ENCODE assay signal across 8 cellular contexts in the genomic region with DNA sequence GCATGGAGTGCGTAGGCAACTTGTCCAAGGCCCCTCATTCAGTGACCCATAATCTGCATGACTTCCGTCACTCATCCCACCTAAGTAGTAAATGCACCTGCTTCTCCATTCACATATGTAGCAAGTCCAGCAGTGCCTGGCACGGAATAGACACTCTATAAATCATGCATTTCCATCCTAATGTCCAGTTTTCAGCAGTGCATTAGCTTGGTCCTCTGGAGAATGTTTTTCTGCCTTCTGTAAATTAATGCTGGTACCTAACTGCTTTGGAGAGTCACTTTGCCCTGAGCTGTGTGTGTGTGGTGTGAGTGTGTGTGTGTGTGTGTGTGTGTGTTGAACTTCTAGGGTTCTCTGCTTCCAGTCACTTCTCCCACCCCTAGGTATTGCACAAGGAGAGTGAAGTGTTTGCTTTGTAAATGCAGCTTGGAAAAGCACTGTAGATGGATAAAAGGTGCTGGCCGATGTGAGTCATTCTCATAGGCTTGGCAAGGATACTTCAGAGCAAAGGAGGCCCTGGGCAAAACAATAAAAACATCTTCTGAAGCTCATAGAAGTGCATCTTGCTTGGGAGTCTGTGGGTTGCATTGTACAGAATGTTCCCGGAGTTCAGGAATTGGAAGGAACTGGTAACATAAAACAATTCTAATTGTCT.
DNase-seq lines count a peak whose midpoint lies in the region; ATAC-seq, FAIRE-seq and TF ChIP-seq lines count a peak whose summit lies in the region.

No MANE protein-coding gene starts in this region.

- no peak overlapping the region for H3K4me3 Mint-ChIP-seq in mesothelial cell of epicardium

- no peaks in the 10 kb centered on the region for H3K36me3 ChIP-seq in mammary epithelial cell (ENCODE audit: insufficient read depth, low read length)
- H3K36me3 ChIP-seq in kidney (ENCODE audit: control insufficient read depth in 1 of 2, insufficient read depth in 2 of 2, low read length in 2 of 2), result no peaks in the 10 kb centered on the region

- no peaks in the 10 kb centered on the region for H3K79me2 ChIP-seq in mammary epithelial cell (ENCODE audit: insufficient read depth, low read length)

- H3K9me3 ChIP-seq in mammary epithelial cell (replicated peaks; ENCODE audit: insufficient read depth, low read length), result no peaks in the 10 kb centered on the region
- no peaks in the 10 kb centered on the region for H3K9me3 ChIP-seq in kidney (ENCODE audit: control insufficient read depth in 1 of 2, low read length in 2 of 2)

- peak overlapping the region; percentile 9 for H3K27ac Mint-ChIP-seq in mesothelial cell of epicardium

- H3K9me3 Mint-ChIP-seq in mesothelial cell of epicardium, result no peaks in the 10 kb centered on the region

- intact Hi-C loops in mammary epithelial cell (cut with micrococcal nuclease) (no loop called here), kidney (cut with DNase I) (no loop called here)

- no TSS peak for BruUV-seq in mammary epithelial cell (replicated peaks; lab: Mats Ljungman, UMichigan)

- H3K9ac ChIP-seq in mammary epithelial cell (ENCODE audit: insufficient read depth, low read length), result no peak overlapping the region
- no peak overlapping the region for H3K9ac ChIP-seq in kidney (ENCODE audit: low read length in 2 of 2)

- H3K4me1 ChIP-seq in mammary epithelial cell (ENCODE audit: insufficient read depth, low read length) (peaks cover 22% of the 10 kb centered on the region), kidney (ENCODE audit: control insufficient read depth in 1 of 2, insufficient read depth in 1 of 2, low read depth in 1 of 2, low read length in 2 of 2) (no peaks in the 10 kb centered on the region)

- no peak for ATAC-seq in HG02610 (IDR thresholded peaks at IDR 0.05; ENCODE audit: unreplicated experiment)
- no peak for ATAC-seq in GM18868 (IDR thresholded peaks at IDR 0.05; ENCODE audit: unreplicated experiment)

- CTCF ChIA-PET in mammary epithelial cell (lab: Charles Lee; ENCODE audit: low non-redundant PET), result interaction anchor here (0.7 kb wide), 1 partner anchor 13 kb away, joined by 8 read pairs; no protein-coding TSS in a partner anchor

- H3K36me3 Mint-ChIP-seq in mesothelial cell of epicardium, result no peaks in the 10 kb centered on the region

- TF ChIP-seq CTCF in mammary epithelial cell (conservative IDR thresholded peaks at IDR 0.05 in 1 of 2, IDR thresholded peaks at IDR 0.05 in 1 of 2; ENCODE audit: extremely low read depth in 1 of 2, insufficient read depth in 1 of 2, low read depth in 1 of 2, low read length in 2 of 2), result no peak
- no peak for TF ChIP-seq CTCF in mesothelial cell of epicardium (IDR thresholded peaks at IDR 0.05; ENCODE audit: unreplicated experiment)
- TF ChIP-seq CTCF in kidney (IDR thresholded peaks at IDR 0.05; ENCODE audit: borderline replicate concordance, extremely low read depth, insufficient read depth), result no peak

- H3K27me3 ChIP-seq in mammary epithelial cell (ENCODE audit: insufficient read depth, low read length), result no peaks in the 10 kb centered on the region

- 31% methylated on average over 5 of the region's 5 CpGs for WGBS in mammary epithelial cell (ENCODE audit: low coverage, missing lambda C conversion rate)

- peaks cover 24% of the 10 kb centered on the region for H3K4me1 Mint-ChIP-seq in mesothelial cell of epicardium

- no peak overlapping the region for H3K27ac ChIP-seq in mammary epithelial cell (ENCODE audit: insufficient read depth, low read depth, low read length)
- no peak overlapping the region for H3K27ac ChIP-seq in kidney (ENCODE audit: low read depth in 2 of 2, low read length in 2 of 2)

- FAIRE-seq in kidney (lab: Jason Lieb, UNC), result no peak

- no peaks in the 10 kb centered on the region for H3K27me3 Mint-ChIP-seq in mesothelial cell of epicardium (ENCODE audit: low read depth)

- H3K4me3 ChIP-seq in mammary epithelial cell (replicated peaks in 1 of 3; ENCODE audit: insufficient read depth in 1 of 3, low read depth in 2 of 3, low read length in 3 of 3) (no peak overlapping the region), kidney (ENCODE audit: low read length in 2 of 2) (no peak overlapping the region)

- DNase-seq in AG08396 (ENCODE audit: low spot score), result peak; percentile 68
- peak; percentile 40 for DNase-seq in NCI-H2029 (lab: John Stamatoyannopoulos, UW)
- peak; percentile 92 for DNase-seq in mammary epithelial cell
- DNase-seq in mesothelial cell of epicardium (ENCODE audit: low spot score in 2 of 2, unreplicated experiment in 2 of 2), result no peak
- DNase-seq in kidney, result no peak
- DNase-seq in activated CD4-positive, CD25-positive, alpha-beta regulatory T cell treated with anti-CD3 and anti-CD28 coated beads, Interleukin-2, amount 50 U/mL, for 72 hours, result no peak

- no peak overlapping the region for H3K4me2 ChIP-seq in mammary epithelial cell (ENCODE audit: insufficient read depth, low read depth, low read length)

- H4K20me1 ChIP-seq in mammary epithelial cell (ENCODE audit: insufficient read depth, low read length), result no peaks in the 10 kb centered on the region

- dilution Hi-C loops in mammary epithelial cell (cut with HindIII; ENCODE audit: low sequenced_read_pairs), result no loop called here

- in situ Hi-C loops in mammary epithelial cell (cut with MboI; ENCODE audit: low sequenced_read_pairs in 2 of 2), result loop anchor here (25.0 kb wide), 3 partner anchors 312 to 912 kb away; a partner anchor contains a TSS

- H2AFZ ChIP-seq in mammary epithelial cell (ENCODE audit: low read depth, low read length), result no peak overlapping the region

Comparison
In these comparisons a context has a peak if more than half of its experiments do, and no peak if none do; other contexts are left out.
1. DNase-seq: peak in AG08396 (single experiment), NCI-H2029 (single experiment) and mammary epithelial cell (single experiment); none in mesothelial cell of epicardium (0 of 2), kidney (single experiment) and activated CD4-positive, CD25-positive, alpha-beta regulatory T cell treated with anti-CD3 and anti-CD28 coated beads, Interleukin-2, amount 50 U/mL, for 72 hours (single experiment).